In the genomic region with DNA sequence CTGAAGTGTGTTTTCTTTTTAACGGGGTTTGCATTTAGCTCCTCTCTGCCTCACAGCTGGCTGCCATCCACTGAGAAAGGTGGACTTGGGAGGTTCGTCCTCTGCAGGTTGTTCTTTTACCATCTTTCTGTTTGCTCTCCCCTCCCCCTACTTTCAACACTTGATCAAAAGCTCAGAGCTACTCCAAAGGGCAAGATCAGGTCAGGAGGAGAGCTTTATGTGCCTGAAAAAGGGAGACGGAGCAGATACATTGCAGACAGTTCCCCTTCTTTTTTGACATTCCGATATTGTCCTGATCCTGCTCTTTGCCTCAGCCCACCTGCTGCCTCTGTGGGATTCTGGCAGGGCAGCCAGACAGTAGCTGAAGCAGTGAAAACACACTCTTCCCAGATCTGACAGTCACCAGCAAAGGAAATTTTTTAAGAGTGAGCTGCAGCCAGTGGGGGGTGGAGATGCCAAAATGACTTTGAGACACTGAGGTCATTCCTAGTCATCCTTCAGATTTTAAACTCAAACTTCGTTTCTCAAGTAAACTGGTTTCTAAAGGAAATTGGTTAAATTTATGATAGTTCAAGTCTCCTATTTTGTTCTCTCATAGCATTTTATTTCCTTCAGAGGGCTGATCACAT, we compare ENCODE assay signal across 18 cellular contexts. TPM values are rescaled to one million over a fixed set of nuclear protein-coding genes. Genes with fewer than 3 reads are reported as not detected.
DNase-seq lines count a peak whose midpoint lies in the region; ATAC-seq and TF ChIP-seq lines count a peak whose summit lies in the region.
"Had no signal": no experiment of that assay in that cellular context is flagged by ENCODE, and none has a peak within 500 bp of the region (broad histone marks: within the 10 kb centered on the region; RNA-seq: fewer than 3 reads in every experiment).

No MANE protein-coding gene starts in this region.

- H2AFZ ChIP-seq in PC-3 (ENCODE audit: low read length), result no peak overlapping the region

- no peaks in the 10 kb centered on the region for H3K79me2 ChIP-seq in PC-3 (ENCODE audit: low read length)

- no peak overlapping the region for H3K9ac ChIP-seq in PC-3 (ENCODE audit: low read length)

- no peak overlapping the region for H3K27ac ChIP-seq in PC-3 (ENCODE audit: low read length)
- H3K27ac ChIP-seq: HL-60 had no signal

- intact Hi-C loops in PC-3 (cut with micrococcal nuclease), result no loop called here

- H4K20me1 ChIP-seq in PC-3 (ENCODE audit: low read length), result no peaks in the 10 kb centered on the region

- peaks cover 2% of the 10 kb centered on the region for H3K27me3 Mint-ChIP-seq in nephron progenitor cell (ENCODE audit: low read depth, poor library complexity)
- H3K27me3 Mint-ChIP-seq: activated CD4-positive, alpha-beta T cell treated with anti-CD3 and anti-CD28 coated beads, Interleukin-2, amount 10 ng/mL, durations not matched to agents 7 days and 5 days; activated naive CD8-positive, alpha-beta T cell treated with anti-CD3 and anti-CD28 coated beads, Interleukin-2, amount 10 ng/mL, durations not matched to agents 7 days and 5 days; activated T-cell treated with anti-CD3 and anti-CD28 coated beads, Interleukin-2, amount 50 U/mL, for 24 hours had no signal

- POLR2A ChIA-PET in BJ (lab: Charles Lee) (interaction anchor here (0.6 kb wide), 1 partner anchor 614 kb away, joined by 3 read pairs; no protein-coding TSS in a partner anchor), PC-3 (lab: Charles Lee; ENCODE audit: unreplicated experiment) (no interaction called here)

- H3K4me3 ChIP-seq in BJ (ENCODE audit: low read depth, low read length) (no peak overlapping the region), fibroblast of mammary gland (ENCODE audit: control insufficient read depth, low read depth, low read length) (no peak overlapping the region), PC-3 (ENCODE audit: low read length) (no peak overlapping the region)
- H3K4me3 ChIP-seq: uterus had no signal

- TF ChIP-seq CTCF in BJ (IDR thresholded peaks at IDR 0.05; ENCODE audit: insufficient read depth, low read depth, low read length), result no peak
- TF ChIP-seq CTCF in fibroblast of mammary gland (conservative IDR thresholded peaks at IDR 0.05; ENCODE audit: control insufficient read depth, insufficient read depth, low read depth, low read length), result no peak
- TF ChIP-seq CTCF in nephron progenitor cell (IDR thresholded peaks at IDR 0.05), result no peak
- TF ChIP-seq CTCF in PC-3 (conservative IDR thresholded peaks at IDR 0.05; ENCODE audit: low read depth, low read length), result no peak

- peaks cover 9% of the 10 kb centered on the region for H3K9me3 Mint-ChIP-seq in nephron progenitor cell
- H3K9me3 Mint-ChIP-seq: activated CD4-positive, alpha-beta T cell treated with anti-CD3 and anti-CD28 coated beads, Interleukin-2, amount 10 ng/mL, durations not matched to agents 7 days and 5 days; activated naive CD8-positive, alpha-beta T cell treated with anti-CD3 and anti-CD28 coated beads, Interleukin-2, amount 10 ng/mL, durations not matched to agents 7 days and 5 days; activated T-cell treated with anti-CD3 and anti-CD28 coated beads, Interleukin-2, amount 50 U/mL, for 24 hours had no signal

- H3K4me1 Mint-ChIP-seq in nephron progenitor cell, result peaks cover 42% of the 10 kb centered on the region

- H3K36me3 ChIP-seq in BJ (ENCODE audit: control insufficient read depth, insufficient read depth, low read length), result no peaks in the 10 kb centered on the region
- no peaks in the 10 kb centered on the region for H3K36me3 ChIP-seq in PC-3 (ENCODE audit: low read depth, low read length)
- H3K36me3 ChIP-seq: uterus had no signal

- peaks cover 53% of the 10 kb centered on the region for H3K36me3 Mint-ChIP-seq in nephron progenitor cell (ENCODE audit: low read depth)
- H3K36me3 Mint-ChIP-seq: activated naive CD8-positive, alpha-beta T cell treated with anti-CD3 and anti-CD28 coated beads, Interleukin-2, amount 10 ng/mL, durations not matched to agents 7 days and 5 days had no signal

- no peaks in the 10 kb centered on the region for H3K4me1 ChIP-seq in PC-3 (ENCODE audit: insufficient read depth, low read length)

- no peak overlapping the region for H3K4me2 ChIP-seq in PC-3 (ENCODE audit: low read length)

- H3K4me3 Mint-ChIP-seq in nephron progenitor cell, result peak overlapping the region; percentile 29
- H3K4me3 Mint-ChIP-seq: activated CD4-positive, alpha-beta T cell treated with anti-CD3 and anti-CD28 coated beads, Interleukin-2, amount 10 ng/mL, durations not matched to agents 7 days and 5 days; activated naive CD8-positive, alpha-beta T cell treated with anti-CD3 and anti-CD28 coated beads, Interleukin-2, amount 10 ng/mL, durations not matched to agents 7 days and 5 days; activated T-cell treated with anti-CD3 and anti-CD28 coated beads, Interleukin-2, amount 50 U/mL, for 24 hours had no signal

- H3K27me3 ChIP-seq in BJ (ENCODE audit: control insufficient read depth, insufficient read depth, low read length) (no peaks in the 10 kb centered on the region), PC-3 (ENCODE audit: low read length) (no peaks in the 10 kb centered on the region)
- H3K27me3 ChIP-seq: uterus had no signal

- CTCF ChIA-PET in BJ (lab: Yijun Ruan, JAX) (interaction anchor here (0.7 to 1.3 kb wide), 3 partner anchors 17 to 520 kb away, joined by 3 to 7 read pairs (median 3); no protein-coding TSS in a partner anchor), PC-3 (lab: Charles Lee) (no interaction called here)

- H3K9me2 ChIP-seq in PC-3 (replicated peaks; ENCODE audit: low read length), result no peaks in the 10 kb centered on the region

- H3K9me3 ChIP-seq in PC-3 (ENCODE audit: low read length), result no peaks in the 10 kb centered on the region
- H3K9me3 ChIP-seq: uterus had no signal

- no TSS peak for BruUV-seq in PC-3 (replicated peaks; lab: Mats Ljungman, UMichigan)

- ATAC-seq in GM21723 (IDR thresholded peaks at IDR 0.05; ENCODE audit: unreplicated experiment) (no peak), PC-3 (no peak)
- ATAC-seq: esophagus mucosa; stimulated activated naive CD8-positive, alpha-beta T cell treated with anti-CD3 and anti-CD28 coated beads, Interleukin-15, Interleukin-2, amounts not matched to agents 100 U/mL and 50 U/mL, for 24 hours had no signal

- H3F3A ChIP-seq in PC-3 (ENCODE audit: low read length, unreplicated experiment), result no peaks in the 10 kb centered on the region

- H3K27ac Mint-ChIP-seq in nephron progenitor cell, result peak overlapping the region; percentile 83
- H3K27ac Mint-ChIP-seq: activated CD4-positive, alpha-beta T cell treated with anti-CD3 and anti-CD28 coated beads, Interleukin-2, amount 10 ng/mL, durations not matched to agents 7 days and 5 days; activated naive CD8-positive, alpha-beta T cell treated with anti-CD3 and anti-CD28 coated beads, Interleukin-2, amount 10 ng/mL, durations not matched to agents 7 days and 5 days; activated T-cell treated with anti-CD3 and anti-CD28 coated beads, Interleukin-2, amount 50 U/mL, for 24 hours had no signal

- DNase-seq in BJ (ENCODE audit: low read depth) (peak; percentile 9), M059J (ENCODE audit: low read depth) (peak; percentile 63), fibroblast of mammary gland (ENCODE audit: low read depth) (peak; percentile 66), nephron progenitor cell (no peak), dermis blood vessel endothelial cell (no peak), PC-3 (no peak), CD1c-positive myeloid dendritic cell (ENCODE audit: extremely low spot score) (no peak)
- DNase-seq: activated CD4-positive, alpha-beta T cell treated with anti-CD3 and anti-CD28 coated beads, Interleukin-2, amount 10 ng/mL, durations not matched to agents 7 days and 5 days; activated naive CD8-positive, alpha-beta T cell treated with anti-CD3 and anti-CD28 coated beads, Interleukin-2, amount 10 ng/mL, durations not matched to agents 7 days and 5 days; activated T-cell treated with anti-CD3 and anti-CD28 coated beads, Interleukin-2, amount 50 U/mL, for 24 hours; NCI-H2107; stimulated activated naive CD8-positive, alpha-beta T cell treated with anti-CD3 and anti-CD28 coated beads, Interleukin-15, Interleukin-2, amounts not matched to agents 100 U/mL and 50 U/mL, for 24 hours; uterus had no signal

RNA-seq across cellular contexts. Expression of a gene that starts 26.5 kb away (rescaled TPM):
- polyA plus RNA-seq in BJ (2011; rRNA removed), result not detected in 2 replicates
- not detected in 2 replicates for polyA minus RNA-seq in BJ (2011; rRNA and poly(A)+ RNA removed)
- total RNA-seq in M059J (2014; rRNA removed; shearing (Covaris generic)), result not detected in 2 replicates
- total RNA-seq in dermis blood vessel endothelial cell, result not detected in 2 replicates
- total RNA-seq in PC-3 (2014; rRNA removed), result not detected in 2 replicates
- total RNA-seq: activated CD4-positive, alpha-beta T cell treated with anti-CD3 and anti-CD28 coated beads, Interleukin-2, amount 10 ng/mL, durations not matched to agents 7 days and 5 days; activated naive CD8-positive, alpha-beta T cell treated with anti-CD3 and anti-CD28 coated beads, Interleukin-2, amount 10 ng/mL, durations not matched to agents 7 days and 5 days; esophagus mucosa; lower leg skin; skeletal muscle tissue; uterus had no signal

Comparison
In these comparisons a context has a peak if more than half of its experiments do, and no peak if none do; other contexts are left out.
1. DNase-seq: peak in BJ (single experiment), M059J (single experiment) and fibroblast of mammary gland (single experiment); none in nephron progenitor cell (single experiment), dermis blood vessel endothelial cell (single experiment), PC-3 (single experiment) and CD1c-positive myeloid dendritic cell (single experiment).